ENCODE assay signal across 9 cellular contexts in the genomic region with DNA sequence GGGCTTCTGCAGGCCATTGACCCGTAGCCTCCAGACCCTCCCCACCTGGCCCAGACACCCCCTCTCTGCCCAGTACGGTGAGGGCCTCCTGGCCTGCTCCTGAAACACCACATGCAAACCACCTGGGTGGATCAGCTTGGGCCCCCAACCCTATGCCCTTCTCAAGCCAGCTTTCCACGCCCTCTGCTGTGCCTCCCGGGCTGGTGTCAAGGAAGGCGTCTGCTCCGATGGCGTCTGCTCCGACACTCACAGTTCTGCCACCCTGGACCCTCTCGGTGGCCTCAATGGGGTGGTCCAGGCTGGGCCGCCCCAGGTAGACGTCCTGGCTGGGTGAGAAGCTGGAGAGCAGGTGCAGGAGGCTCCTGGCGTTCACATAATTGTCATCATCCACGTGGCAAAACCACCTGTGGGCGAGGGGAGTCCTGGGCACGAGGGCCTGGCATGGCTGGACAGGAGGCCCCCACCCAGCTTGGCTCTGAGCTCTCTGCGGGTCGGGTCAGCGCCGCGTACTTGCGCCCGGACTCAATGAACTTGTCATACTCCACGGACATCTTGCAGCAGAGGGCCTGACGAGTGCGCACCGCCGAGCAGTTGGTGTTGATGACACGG. TPM values are rescaled to one million over a fixed set of nuclear protein-coding genes. Genes with fewer than 3 reads are reported as not detected.
DNase-seq lines count a peak whose midpoint lies in the region; ATAC-seq and TF ChIP-seq lines count a peak whose summit lies in the region.
"Had no signal": no experiment of that assay in that cellular context is flagged by ENCODE, and none has a peak within 500 bp of the region (broad histone marks: within the 10 kb centered on the region; RNA-seq: fewer than 3 reads in every experiment).

No MANE protein-coding gene starts in this region.

- H3K4me1 Mint-ChIP-seq in naive thymus-derived CD8-positive, alpha-beta T cell, result peaks cover 0 to 33% (median 17%) of the 10 kb centered on the region in 4 donors

- H3K36me3 Mint-ChIP-seq in naive thymus-derived CD8-positive, alpha-beta T cell, result peaks cover 0 to 10% (median 0%) of the 10 kb centered on the region in 3 donors

- H3K4me3 ChIP-seq in AG09309 (ENCODE audit: control insufficient read depth, low read depth, low read length) (peak overlapping the region; percentile 74), MM.1S (ENCODE audit: low read length) (no peak overlapping the region; the same call in 1 of the 2 replicates), ectodermal cell (ENCODE audit: insufficient read depth, low read depth, low read length) (peak overlapping the region; percentile 62)

- H3K4me2 ChIP-seq in MM.1S (ENCODE audit: low read depth, low read length), result peak overlapping the region; percentile 94

- no peaks in the 10 kb centered on the region for H3K27me3 Mint-ChIP-seq in naive thymus-derived CD8-positive, alpha-beta T cell

- H3K36me3 ChIP-seq in MM.1S (replicated peaks; ENCODE audit: insufficient read depth, low read length) (no peaks in the 10 kb centered on the region; the same call in 1 of the 2 replicates), ectodermal cell (ENCODE audit: control insufficient read depth, insufficient read depth, low read length) (peaks cover 21% of the 10 kb centered on the region)

- peaks cover 7% of the 10 kb centered on the region; the same call in 1 of the 2 replicates for H3K4me1 ChIP-seq in MM.1S (ENCODE audit: low read length)
- H3K4me1 ChIP-seq in ectodermal cell (ENCODE audit: control insufficient read depth, insufficient read depth, low read length), result peaks cover 8% of the 10 kb centered on the region

- no peaks in the 10 kb centered on the region for H3K9me3 Mint-ChIP-seq in naive thymus-derived CD8-positive, alpha-beta T cell

- no peaks in the 10 kb centered on the region for H3K9me3 ChIP-seq in MM.1S (replicated peaks; ENCODE audit: insufficient read depth, low read length)
- no peaks in the 10 kb centered on the region for H3K9me3 ChIP-seq in ectodermal cell (ENCODE audit: control insufficient read depth, low read length)

- H3F3A ChIP-seq in MM.1S (ENCODE audit: insufficient read depth, low read length), result no peaks in the 10 kb centered on the region

- H3K79me2 ChIP-seq in MM.1S (ENCODE audit: low read length), result peaks cover 24% of the 10 kb centered on the region

- H3K9me2 ChIP-seq in MM.1S (replicated peaks; ENCODE audit: insufficient read depth, low read length), result no peaks in the 10 kb centered on the region

- TF ChIP-seq CTCF in AG09309 (IDR thresholded peaks at IDR 0.05; ENCODE audit: control insufficient read depth, insufficient read depth, low read depth, low read length, missing control alignments) (no peak), MM.1S (IDR thresholded peaks at IDR 0.05; ENCODE audit: low read length) (no peak)

- H2AFZ ChIP-seq in MM.1S (ENCODE audit: low read length), result no peak overlapping the region

- H3K9ac ChIP-seq in MM.1S (ENCODE audit: low read length), result no peak overlapping the region

- no peak overlapping the region for H3K27ac ChIP-seq in MM.1S (ENCODE audit: low read length)
- H3K27ac ChIP-seq in ectodermal cell (ENCODE audit: insufficient read depth, low read depth, low read length, poor library complexity, severe bottlenecking), result no peak overlapping the region

- peak overlapping the region; percentile 78 to 91 (median 83) for H3K4me3 Mint-ChIP-seq in naive thymus-derived CD8-positive, alpha-beta T cell

- POLR2A ChIA-PET in naive thymus-derived CD8-positive, alpha-beta T cell (lab: Charles Lee), result interaction anchor here (0.7 to 5.0 kb wide), 6 partner anchors 12 to 243 kb away, joined by 3 to 38 read pairs (median 6); a partner anchor contains a TSS

- no peak for ATAC-seq in naive thymus-derived CD8-positive, alpha-beta T cell

- peak overlapping the region in 5 of 10 donors; percentile 13 to 87 (median 38) for H3K27ac Mint-ChIP-seq in naive thymus-derived CD8-positive, alpha-beta T cell

- H3K27me3 ChIP-seq in MM.1S (replicated peaks; ENCODE audit: insufficient read depth, low read length), result no peaks in the 10 kb centered on the region
- no peaks in the 10 kb centered on the region for H3K27me3 ChIP-seq in ectodermal cell (ENCODE audit: control insufficient read depth, insufficient read depth, low read length, poor library complexity, severe bottlenecking)

- H4K20me1 ChIP-seq in MM.1S (ENCODE audit: insufficient read depth, low read length), result no peaks in the 10 kb centered on the region

- 92 to 93% methylated on average over 28 of the region's 28 CpGs for WGBS in ectodermal cell, 2 experiments

- no peak for DNase-seq in AG09309 (ENCODE audit: low read depth)
- DNase-seq in MM.1S, result no peak
- DNase-seq in naive thymus-derived CD8-positive, alpha-beta T cell, result peak in 1 of 10 donors; percentile 44
- DNase-seq in KG1 (lab: John Stamatoyannopoulos, UW), result no peak
- DNase-seq in AG08395 (ENCODE audit: low spot score), result no peak
- no peak for DNase-seq in SIG-M5 treated with dmso at 0.1 percent for 504 hours (lab: John Stamatoyannopoulos, UW; ENCODE audit: unreplicated experiment)
- no peak for DNase-seq in activated effector memory CD4-positive, alpha-beta T cell treated with anti-CD3 and anti-CD28 coated beads, Interleukin-2, amount 50 U/mL, for 16 hours
- DNase-seq: GF-D8 had no signal

RNA-seq across cellular contexts. Expression of a gene that starts 1.4 kb away (rescaled TPM):
- 40.9 TPM for polyA plus RNA-seq in ectodermal cell (2013, experiment 1 of 4)
- polyA plus RNA-seq in ectodermal cell (2013, experiment 2 of 4), result 35.2 TPM
- polyA plus RNA-seq in ectodermal cell (2013, experiment 3 of 4), result 32.7 TPM
- polyA plus RNA-seq in ectodermal cell (2013, experiment 4 of 4), result 41.1 TPM
- total RNA-seq in naive thymus-derived CD8-positive, alpha-beta T cell, result 10 to 100 TPM; 38.5 to 42.1 TPM
- 1 to 10 TPM; 2.2 to 8.5 (median 4.8) TPM for polyA plus RNA-seq in naive thymus-derived CD8-positive, alpha-beta T cell

RNA-seq across cellular contexts. Expression of a gene that starts 1.4 kb away (rescaled TPM):
- polyA plus RNA-seq in ectodermal cell (2013, experiment 1 of 4), result 141 TPM
- 137 TPM for polyA plus RNA-seq in ectodermal cell (2013, experiment 2 of 4)
- 109 TPM for polyA plus RNA-seq in ectodermal cell (2013, experiment 3 of 4)
- polyA plus RNA-seq in ectodermal cell (2013, experiment 4 of 4), result 113 TPM
- total RNA-seq in naive thymus-derived CD8-positive, alpha-beta T cell, result 10 to 100 TPM; 88.2 to 91.4 TPM
- polyA plus RNA-seq in naive thymus-derived CD8-positive, alpha-beta T cell, result 100 to 1,000 TPM; 122 to 140 (median 126) TPM

RNA-seq across cellular contexts. Expression of a gene that starts 12.8 kb away (rescaled TPM):
- polyA plus RNA-seq in ectodermal cell (2013, experiment 1 of 4), result 63.2 TPM
- 55.2 TPM for polyA plus RNA-seq in ectodermal cell (2013, experiment 2 of 4)
- 60.7 TPM for polyA plus RNA-seq in ectodermal cell (2013, experiment 3 of 4)
- 61.4 TPM for polyA plus RNA-seq in ectodermal cell (2013, experiment 4 of 4)
- 10 to 100 TPM; 72.5 to 81.0 TPM for total RNA-seq in naive thymus-derived CD8-positive, alpha-beta T cell
- 100 to 1,000 TPM; 113 to 185 (median 127) TPM for polyA plus RNA-seq in naive thymus-derived CD8-positive, alpha-beta T cell

RNA-seq across cellular contexts. Expression of a gene that starts 15.3 kb away (rescaled TPM):
- polyA plus RNA-seq in ectodermal cell (2013, experiment 1 of 4), result 91.9 TPM
- 75.3 TPM for polyA plus RNA-seq in ectodermal cell (2013, experiment 2 of 4)
- polyA plus RNA-seq in ectodermal cell (2013, experiment 3 of 4), result 71.2 TPM
- 77.5 TPM for polyA plus RNA-seq in ectodermal cell (2013, experiment 4 of 4)
- 100 to 1,000 TPM; 142 to 151 TPM for total RNA-seq in naive thymus-derived CD8-positive, alpha-beta T cell
- 100 to 1,000 TPM in 1 of 3 donors, 10 to 100 TPM in 2; 68.6 to 167 (median 92.1) TPM for polyA plus RNA-seq in naive thymus-derived CD8-positive, alpha-beta T cell

RNA-seq across cellular contexts. Expression of a gene that starts 18.8 kb away (rescaled TPM):
- polyA plus RNA-seq in ectodermal cell (2013, experiment 1 of 4), result 82.3 TPM
- 64.4 TPM for polyA plus RNA-seq in ectodermal cell (2013, experiment 2 of 4)
- polyA plus RNA-seq in ectodermal cell (2013, experiment 3 of 4), result 63.3 TPM
- 56.0 TPM for polyA plus RNA-seq in ectodermal cell (2013, experiment 4 of 4)
- total RNA-seq in naive thymus-derived CD8-positive, alpha-beta T cell, result 1 to 10 TPM; 1.4 to 1.5 TPM
- polyA plus RNA-seq in naive thymus-derived CD8-positive, alpha-beta T cell, result not detected
